28 cellular contexts compared by ENCODE assay signal in the genomic region with DNA sequence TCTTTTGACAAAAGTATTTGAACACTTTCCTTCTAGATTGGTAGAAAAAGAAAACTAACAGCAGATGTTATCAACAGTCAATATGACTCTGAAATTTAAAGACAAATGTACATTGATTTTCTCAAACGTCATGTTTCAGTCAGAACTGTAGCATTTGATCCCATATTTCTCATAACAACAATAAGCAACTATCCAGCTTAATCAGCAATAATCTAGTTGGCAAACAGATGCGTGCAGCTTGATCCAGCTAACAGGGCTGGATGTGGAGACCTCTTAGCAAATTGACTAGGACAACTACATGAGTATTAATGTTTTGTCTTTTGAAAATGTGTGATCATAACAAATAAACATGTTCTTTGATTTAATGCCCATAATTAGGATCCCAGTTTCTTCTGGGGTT.
"Had no signal": no experiment of that assay in that cellular context is flagged by ENCODE, and none has a peak within 500 bp of the region (broad histone marks: within the 10 kb centered on the region; RNA-seq: fewer than 3 reads in every experiment).

No MANE protein-coding gene starts in this region.

- H3K4me1 ChIP-seq: ascending aorta had no signal

- DNase-seq: activated B cell treated with CpG ODN at 0.5 μM for 24 hours; activated CD4-positive, alpha-beta memory T cell treated with anti-CD3 and anti-CD28 coated beads, Interleukin-2, amount 10 ng/mL, durations not matched to agents 7 days and 5 days; activated CD4-positive, alpha-beta T cell treated with anti-CD3 and anti-CD28 coated beads for 36 hours; activated CD4-positive, alpha-beta T cell treated with anti-CD3 and anti-CD28 coated beads for 48 hours; activated CD4-positive, alpha-beta T cell treated with anti-CD3 and anti-CD28 coated beads, Interleukin-2, amount 10 ng/mL, durations not matched to agents 7 days and 5 days; activated CD4-positive, alpha-beta T cell treated with anti-CD3 and anti-CD28 coated beads, Interleukin-2, amount 50 U/mL, for 48 hours; activated CD4-positive, CD25-positive, alpha-beta regulatory T cell treated with anti-CD3 and anti-CD28 coated beads, Interleukin-2, amount 50 U/mL, for 72 hours; activated CD8-positive, alpha-beta memory T cell treated with anti-CD3 and anti-CD28 coated beads for 24 hours; activated CD8-positive, alpha-beta memory T cell treated with anti-CD3 and anti-CD28 coated beads, Interleukin-2, amount 10 ng/mL, durations not matched to agents 7 days and 5 days; activated CD8-positive, alpha-beta memory T cell treated with anti-CD3 and anti-CD28 coated beads, Interleukin-2, amount 50 U/mL, for 48 hours; activated CD8-positive, alpha-beta T cell treated with anti-CD3 and anti-CD28 coated beads, Interleukin-2, amount 10 ng/mL, durations not matched to agents 7 days and 5 days; activated effector memory CD4-positive, alpha-beta T cell treated with Interleukin-2 at 50 U/mL for 16 hours; activated gamma-delta T cell; activated naive CD4-positive, alpha-beta T cell treated with anti-CD3 and anti-CD28 coated beads, Interleukin-2, amount 10 ng/mL, durations not matched to agents 7 days and 5 days; activated naive CD4-positive, alpha-beta T cell treated with Interleukin-2 at 50 U/mL for 16 hours; activated naive CD8-positive, alpha-beta T cell treated with anti-CD3 and anti-CD28 coated beads, Interleukin-2, amount 10 ng/mL, durations not matched to agents 7 days and 5 days; activated naive CD8-positive, alpha-beta T cell treated with anti-CD3 and anti-CD28 coated beads, Interleukin-2, amount 50 U/mL, for 24 hours; activated T-cell treated with anti-CD3 and anti-CD28 coated beads, Interleukin-2, amount 50 U/mL, for 24 hours; activated T-cell treated with anti-CD3 and anti-CD28 coated beads, Interleukin-2, amount 50 U/mL, for 48 hours; anterior cingulate cortex; caudate nucleus; cerebellar nuclear complex; T-helper 2 cell; T-helper 9 cell had no signal

- H3K27me3 ChIP-seq: ascending aorta, cardiac muscle cell had no signal

- H3K27ac ChIP-seq: ascending aorta, cardiac muscle cell, VCaP had no signal

- H3K4me3 ChIP-seq: ascending aorta, cardiac muscle cell had no signal

- ATAC-seq: activated CD4-positive, alpha-beta T cell treated with anti-CD3 and anti-CD28 coated beads for 36 hours; activated CD8-positive, alpha-beta memory T cell treated with anti-CD3 and anti-CD28 coated beads, Interleukin-2, amount 10 ng/mL, durations not matched to agents 7 days and 5 days; activated CD8-positive, alpha-beta T cell treated with anti-CD3 and anti-CD28 coated beads, Interleukin-2, amount 10 ng/mL, durations not matched to agents 7 days and 5 days; activated naive CD8-positive, alpha-beta T cell treated with anti-CD3 and anti-CD28 coated beads, Interleukin-2, amount 50 U/mL, for 24 hours had no signal

- H3K36me3 ChIP-seq: ascending aorta, cardiac muscle cell had no signal

- FAIRE-seq: TTC549 had no signal
